In the genomic region with DNA sequence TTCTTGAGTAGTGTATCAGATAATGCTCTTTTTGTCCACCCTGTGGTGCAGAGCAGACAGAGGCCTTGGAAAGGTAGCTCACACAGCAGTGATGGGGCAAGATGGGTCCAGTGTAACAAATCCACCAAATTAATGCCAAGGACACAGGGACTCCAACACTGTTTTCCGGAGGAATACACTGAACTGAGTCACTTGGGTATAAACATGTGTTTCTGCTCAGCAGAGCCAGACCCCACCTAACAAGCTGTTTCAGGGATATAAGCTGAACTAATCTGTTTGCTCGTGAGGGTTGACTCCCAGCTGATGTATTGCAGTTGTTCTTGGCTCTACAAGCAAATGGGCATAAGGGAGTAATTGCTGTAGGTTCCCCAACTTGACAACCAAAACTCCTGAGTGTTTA, we compare ENCODE assay signal across 1 cellular context.
TF ChIP-seq lines count a peak whose summit lies in the region.

No MANE protein-coding gene starts in this region.

TF ChIP-seq in H1, 55 proteins besides CTCF, POLR2A, EP300 and RAD21:
- TF ChIP-seq BCL11A (IDR thresholded peaks at IDR 0.05; ENCODE audit: low read depth in 2 of 2, low read length in 2 of 2), result no peak
- no peak for TF ChIP-seq CREB1 (IDR thresholded peaks at IDR 0.05)
- no peak for TF ChIP-seq SIX5 (IDR thresholded peaks at IDR 0.05; ENCODE audit: low read depth, low read length)
- TF ChIP-seq JUN (IDR thresholded peaks at IDR 0.05; ENCODE audit: low read depth, low read length), result no peak
- TF ChIP-seq NRF1 (IDR thresholded peaks at IDR 0.05; ENCODE audit: low read depth, low read length), result no peak
- no peak for TF ChIP-seq GTF2F1 (IDR thresholded peaks at IDR 0.05; ENCODE audit: borderline replicate concordance, low read depth, low read length)
- no peak for TF ChIP-seq TCF12 (IDR thresholded peaks at IDR 0.05; ENCODE audit: low read depth, low read length)
- no peak for TF ChIP-seq ZNF274 (IDR thresholded peaks at IDR 0.05; ENCODE audit: borderline replicate concordance, extremely low read depth, low read length)
- no peak for TF ChIP-seq RXRA (IDR thresholded peaks at IDR 0.05; ENCODE audit: insufficient read depth, low read depth, low read length)
- no peak for TF ChIP-seq POLR2AphosphoS5 (IDR thresholded peaks at IDR 0.05; ENCODE audit: low read depth, low read length)
- no peak for TF ChIP-seq SAP30 (IDR thresholded peaks at IDR 0.05; ENCODE audit: insufficient read depth, insufficient replicate concordance, low read length)
- no peak for TF ChIP-seq RBBP5 (IDR thresholded peaks at IDR 0.05; ENCODE audit: borderline replicate concordance, low read depth, low read length)
- TF ChIP-seq CTBP2 (IDR thresholded peaks at IDR 0.05; ENCODE audit: borderline replicate concordance, insufficient read depth, insufficient read length, low read length), result no peak
- TF ChIP-seq PHF8 (conservative IDR thresholded peaks at IDR 0.05; ENCODE audit: low read depth, low read length), result no peak
- TF ChIP-seq HDAC6 (IDR thresholded peaks at IDR 0.05; ENCODE audit: low read depth, low read length), result no peak
- no peak for TF ChIP-seq CBX5 (IDR thresholded peaks at IDR 0.05; ENCODE audit: low read depth, low read length)
- no peak for TF ChIP-seq SP1 (IDR thresholded peaks at IDR 0.05; ENCODE audit: low read depth, low read length)
